In the genomic region with DNA sequence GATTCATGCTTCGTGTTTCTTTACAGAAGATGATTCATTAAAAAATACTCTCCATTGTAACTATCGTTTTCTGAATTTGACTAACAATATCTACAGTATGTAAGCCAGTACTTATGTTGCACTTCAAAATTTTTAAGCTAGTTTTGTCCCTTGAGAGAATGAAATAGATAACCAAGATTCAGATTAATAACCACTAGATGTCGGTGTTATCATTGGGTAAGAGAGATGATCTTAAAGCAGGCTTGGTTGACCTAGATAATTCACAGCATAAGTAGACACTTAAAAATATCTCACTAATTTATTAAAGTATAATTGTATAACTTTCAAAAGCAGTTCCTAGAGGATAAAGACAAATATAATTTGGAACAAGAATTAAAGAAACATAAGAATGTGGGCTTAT, we compare ENCODE assay signal across 12 cellular contexts.
DNase-seq lines count a peak whose midpoint lies in the region; TF ChIP-seq lines count a peak whose summit lies in the region.
"Had no signal": no experiment of that assay in that cellular context is flagged by ENCODE, and none has a peak within 500 bp of the region (broad histone marks: within the 10 kb centered on the region; RNA-seq: fewer than 3 reads in every experiment).

No MANE protein-coding gene starts in this region.

- H3K36me3 ChIP-seq in vagina: no peaks in the 10 kb centered on the region

- H3K27ac ChIP-seq in vagina: no peak overlapping the region

- H3K4me1 ChIP-seq in vagina: no peaks in the 10 kb centered on the region

- no peaks in the 10 kb centered on the region for H3K27me3 Mint-ChIP-seq in activated T-helper 2 cell treated with anti-CD3 and anti-CD28 coated beads, Interferon-gamma antibody, Interleukin-2, Interleukin-4, amounts not matched to agents 10 μg/mL and 5 μg/mL and 100 μg/mL, durations not matched to agents 14 hours and 24 hours and 36 hours (ENCODE audit: low read depth)
- H3K27me3 Mint-ChIP-seq: activated naive CD8-positive, alpha-beta T cell treated with anti-CD3 and anti-CD28 coated beads for 36 hours had no signal

- no peak for TF ChIP-seq POLR2A in vagina (IDR thresholded peaks at IDR 0.05)

- no peaks in the 10 kb centered on the region for H3K4me1 Mint-ChIP-seq in activated T-helper 2 cell treated with anti-CD3 and anti-CD28 coated beads, Interferon-gamma antibody, Interleukin-2, Interleukin-4, amounts not matched to agents 10 μg/mL and 5 μg/mL and 100 μg/mL, durations not matched to agents 14 hours and 24 hours and 36 hours (ENCODE audit: low read depth)
- H3K4me1 Mint-ChIP-seq: activated naive CD8-positive, alpha-beta T cell treated with anti-CD3 and anti-CD28 coated beads for 36 hours had no signal

- no peaks in the 10 kb centered on the region for H3K9me3 ChIP-seq in vagina

- in situ Hi-C loops in KBM-7 (cut with MboI; ENCODE audit: low pct_unique_long_range_greater_than_20kb, low sequenced_read_pairs): no loop called here

- H3K4me3 Mint-ChIP-seq in activated T-helper 2 cell treated with anti-CD3 and anti-CD28 coated beads, Interferon-gamma antibody, Interleukin-2, Interleukin-4, amounts not matched to agents 10 μg/mL and 5 μg/mL and 100 μg/mL, durations not matched to agents 14 hours and 24 hours and 36 hours (ENCODE audit: low read depth): no peak overlapping the region
- H3K4me3 Mint-ChIP-seq: activated naive CD8-positive, alpha-beta T cell treated with anti-CD3 and anti-CD28 coated beads for 36 hours had no signal

- no peaks in the 10 kb centered on the region for H3K27me3 ChIP-seq in vagina

- no peak overlapping the region for H3K4me3 ChIP-seq in vagina

- intact Hi-C loops in vagina (cut with DNase I): no loop called here
- intact Hi-C loops in activated T-helper 2 cell treated with anti-CD3 and anti-CD28 coated beads, Interferon-gamma antibody, Interleukin-2, Interleukin-4, amounts not matched to agents 10 μg/mL and 5 μg/mL and 100 μg/mL, durations not matched to agents 14 hours and 24 hours and 36 hours (cut with micrococcal nuclease): no loop called here

- peak; percentile 20 for DNase-seq in COLO829 (ENCODE audit: low spot score)
- DNase-seq in KBM-7: peak; percentile 44
- DNase-seq in SK-N-DZ (ENCODE audit: low spot score): peak; percentile 9
- DNase-seq in glomerular visceral epithelial cell (ENCODE audit: extremely low spot score): peak; percentile 3
- no peak for DNase-seq in vagina (ENCODE audit: extremely low spot score in 2 of 2)
- DNase-seq in DMS79 (lab: John Stamatoyannopoulos, UW): no peak
- no peak for DNase-seq in stimulated activated CD4-positive, alpha-beta T cell treated with anti-CD3 and anti-CD28 coated beads, Interleukin-15, amount 100 ng/mL, for 24 hours
- DNase-seq in activated T-helper 2 cell treated with anti-CD3 and anti-CD28 coated beads, Interferon-gamma antibody, Interleukin-2, Interleukin-4, amounts not matched to agents 10 μg/mL and 5 μg/mL and 100 μg/mL, durations not matched to agents 14 hours and 24 hours and 36 hours (ENCODE audit: low spot score): no peak
- DNase-seq: activated CD4-positive, CD25-positive, alpha-beta regulatory T cell; activated naive CD8-positive, alpha-beta T cell treated with anti-CD3 and anti-CD28 coated beads for 36 hours; NCI-H2081; stimulated activated CD4-positive, alpha-beta T cell treated with anti-CD3 and anti-CD28 coated beads, Interleukin-12 subunit alpha, Interleukin-12 subunit beta, amount 100 ng/mL, for 4 hours had no signal

- H3K9me3 Mint-ChIP-seq in activated T-helper 2 cell treated with anti-CD3 and anti-CD28 coated beads, Interferon-gamma antibody, Interleukin-2, Interleukin-4, amounts not matched to agents 10 μg/mL and 5 μg/mL and 100 μg/mL, durations not matched to agents 14 hours and 24 hours and 36 hours: no peaks in the 10 kb centered on the region
- H3K9me3 Mint-ChIP-seq: activated naive CD8-positive, alpha-beta T cell treated with anti-CD3 and anti-CD28 coated beads for 36 hours had no signal

- H3K27ac Mint-ChIP-seq in activated T-helper 2 cell treated with anti-CD3 and anti-CD28 coated beads, Interferon-gamma antibody, Interleukin-2, Interleukin-4, amounts not matched to agents 10 μg/mL and 5 μg/mL and 100 μg/mL, durations not matched to agents 14 hours and 24 hours and 36 hours: no peak overlapping the region
- H3K27ac Mint-ChIP-seq: activated naive CD8-positive, alpha-beta T cell treated with anti-CD3 and anti-CD28 coated beads for 36 hours had no signal

- no peaks in the 10 kb centered on the region for H3K36me3 Mint-ChIP-seq in activated T-helper 2 cell treated with anti-CD3 and anti-CD28 coated beads, Interferon-gamma antibody, Interleukin-2, Interleukin-4, amounts not matched to agents 10 μg/mL and 5 μg/mL and 100 μg/mL, durations not matched to agents 14 hours and 24 hours and 36 hours (ENCODE audit: low read depth)
- H3K36me3 Mint-ChIP-seq: activated naive CD8-positive, alpha-beta T cell treated with anti-CD3 and anti-CD28 coated beads for 36 hours had no signal

- TF ChIP-seq CTCF in vagina (IDR thresholded peaks at IDR 0.05): no peak

Comparison
In these comparisons a context has a peak if more than half of its experiments do, and no peak if none do; other contexts are left out.
1. DNase-seq: peak in COLO829 (single experiment), KBM-7 (single experiment), SK-N-DZ (single experiment) and glomerular visceral epithelial cell (single experiment); none in vagina (0 of 2), DMS79 (single experiment), stimulated activated CD4-positive, alpha-beta T cell treated with anti-CD3 and anti-CD28 coated beads, Interleukin-15, amount 100 ng/mL, for 24 hours (single experiment) and activated T-helper 2 cell treated with anti-CD3 and anti-CD28 coated beads, Interferon-gamma antibody, Interleukin-2, Interleukin-4, amounts not matched to agents 10 μg/mL and 5 μg/mL and 100 μg/mL, durations not matched to agents 14 hours and 24 hours and 36 hours (single experiment).